ENCODE assay signal across 19 cellular contexts in genomic region chr1:80535446-80535845, GRCh38.
"Had no signal": no experiment of that assay in that cellular context is flagged by ENCODE, and none has a peak within 500 bp of the region (broad histone marks: within the 10 kb centered on the region; RNA-seq: fewer than 3 reads in every experiment).

No MANE protein-coding gene starts in this region.

- H3K27ac Mint-ChIP-seq: activated CD8-positive, alpha-beta T cell treated with anti-CD3 and anti-CD28 coated beads for 36 hours; activated naive CD8-positive, alpha-beta T cell; natural killer cell; progenitor cell of endocrine pancreas; stimulated activated naive CD8-positive, alpha-beta T cell treated with anti-CD3 and anti-CD28 coated beads, Interleukin-15, Interleukin-2, amounts not matched to agents 100 ng/mL and 50 ng/mL, for 24 hours had no signal

- H3K27ac ChIP-seq: heart right ventricle, spleen, testis, upper lobe of right lung had no signal

- ATAC-seq: activated CD8-positive, alpha-beta T cell treated with anti-CD3 and anti-CD28 coated beads for 36 hours; activated T-cell treated with anti-CD3 and anti-CD28 coated beads, Interleukin-2, amount 50 U/mL, for 4 hours; heart right ventricle; natural killer cell; upper lobe of right lung had no signal

- H3K4me3 ChIP-seq: heart right ventricle, spleen, testis, upper lobe of right lung had no signal

- H3K27me3 ChIP-seq: heart right ventricle, spleen, testis, upper lobe of right lung had no signal

- DNase-seq: activated CD4-positive, alpha-beta T cell treated with anti-CD3 and anti-CD28 coated beads for 4 hours; activated CD8-positive, alpha-beta T cell treated with anti-CD3 and anti-CD28 coated beads for 36 hours; activated effector memory CD4-positive, alpha-beta T cell treated with Interleukin-2 at 50 U/mL for 16 hours; activated T-cell treated with anti-CD3 and anti-CD28 coated beads, Interleukin-2, amount 50 U/mL, for 4 hours; anterior cingulate cortex; cerebellar nuclear complex; effector memory CD4-positive, alpha-beta T cell; heart right ventricle; islet precursor cell; mesendoderm; natural killer cell; spleen; T-helper 2 cell; testis; upper lobe of right lung had no signal

- H3K4me1 Mint-ChIP-seq: natural killer cell had no signal

- H3K4me3 Mint-ChIP-seq: activated CD8-positive, alpha-beta T cell treated with anti-CD3 and anti-CD28 coated beads for 36 hours; activated naive CD8-positive, alpha-beta T cell; activated T-cell treated with anti-CD3 and anti-CD28 coated beads, Interleukin-2, amount 50 U/mL, for 4 hours; natural killer cell; stimulated activated naive CD8-positive, alpha-beta T cell treated with anti-CD3 and anti-CD28 coated beads, Interleukin-15, Interleukin-2, amounts not matched to agents 100 ng/mL and 50 ng/mL, for 24 hours had no signal

- FAIRE-seq: frontal cortex had no signal

- H3K36me3 ChIP-seq: heart right ventricle, spleen, upper lobe of right lung had no signal

- H3K9me3 ChIP-seq: spleen, testis, upper lobe of right lung had no signal

- H3K36me3 Mint-ChIP-seq: activated naive CD8-positive, alpha-beta T cell had no signal

- H3K27me3 Mint-ChIP-seq: activated CD8-positive, alpha-beta T cell treated with anti-CD3 and anti-CD28 coated beads for 36 hours; activated naive CD8-positive, alpha-beta T cell; progenitor cell of endocrine pancreas; stimulated activated naive CD8-positive, alpha-beta T cell treated with anti-CD3 and anti-CD28 coated beads, Interleukin-15, Interleukin-2, amounts not matched to agents 100 ng/mL and 50 ng/mL, for 24 hours had no signal

- H3K4me1 ChIP-seq: spleen, testis, upper lobe of right lung had no signal
